In the genomic region with DNA sequence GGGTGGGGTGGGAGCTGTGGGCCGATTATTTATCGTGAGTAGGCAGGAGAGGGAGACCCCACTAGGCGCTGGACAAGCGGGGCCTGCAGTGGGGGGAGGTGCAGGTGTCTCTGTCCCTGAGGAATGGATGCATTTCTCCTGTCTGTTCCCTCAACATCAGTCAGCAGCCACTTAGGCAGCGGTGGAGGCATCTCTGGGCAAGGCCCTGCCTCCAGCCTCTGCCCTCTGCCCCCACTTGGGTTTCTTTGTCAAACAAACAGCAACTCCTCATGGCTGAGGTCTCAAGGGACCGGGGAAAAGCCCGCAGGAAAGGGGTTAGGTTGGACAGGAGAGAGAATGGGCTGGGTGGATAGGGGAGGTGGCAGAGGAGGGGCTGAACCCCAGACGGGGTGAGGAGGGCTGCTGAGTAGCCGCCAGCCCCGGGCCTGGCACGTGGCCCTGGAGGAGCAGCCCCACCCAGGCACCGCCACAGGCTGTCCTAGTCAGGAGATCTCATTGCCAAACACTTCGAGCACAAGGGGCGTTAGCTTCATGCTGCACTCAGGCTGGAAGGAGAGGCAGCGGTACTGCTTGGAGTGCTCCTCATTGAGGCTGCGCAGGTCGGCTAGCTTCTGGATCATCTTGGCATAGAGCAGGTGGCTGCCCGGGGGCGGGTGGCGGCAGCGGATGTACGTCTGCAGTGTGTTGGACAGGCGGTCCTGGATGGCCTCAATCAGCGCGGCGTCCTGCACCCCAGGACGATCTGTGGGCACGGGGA, we compare ENCODE assay signal across 13 cellular contexts. TPM values are rescaled to one million over a fixed set of nuclear protein-coding genes. Genes with fewer than 3 reads are reported as not detected.
DNase-seq lines count a peak whose midpoint lies in the region; ATAC-seq lines count a peak whose summit lies in the region.
"Had no signal": no experiment of that assay in that cellular context is flagged by ENCODE, and none has a peak within 500 bp of the region (broad histone marks: within the 10 kb centered on the region; RNA-seq: fewer than 3 reads in every experiment).

No MANE protein-coding gene starts in this region.

- H3K27me3 ChIP-seq in subcutaneous abdominal adipose tissue (ENCODE audit: control insufficient read depth in 5 of 5, insufficient read depth in 4 of 5, low read length in 5 of 5): no peaks in the 10 kb centered on the region
- H3K27me3 ChIP-seq: cardiac muscle cell had no signal

- DNase-seq in NCI-H2107 (lab: John Stamatoyannopoulos, UW) (peak; percentile 24), NCI-H2107 treated with DMSO at 0.1 percent for 48 hours (lab: John Stamatoyannopoulos, UW; ENCODE audit: unreplicated experiment) (no peak), NCI-H2029 treated with DMSO at 0.1 percent for 48 hours (lab: John Stamatoyannopoulos, UW) (peak; percentile 33), left ventricle myocardium superior (no peak), substantia nigra (lab: John Stamatoyannopoulos, UW) (no peak), left lobe of liver (ENCODE audit: low spot score) (no peak)
- DNase-seq: activated CD4-positive, CD25-positive, alpha-beta regulatory T cell treated with anti-CD3 and anti-CD28 coated beads, Interleukin-2, amount 50 U/mL, for 72 hours; CD8-positive, alpha-beta memory T cell; effector memory CD4-positive, alpha-beta T cell; GF-D8 had no signal

- H3K4me1 ChIP-seq in subcutaneous abdominal adipose tissue (ENCODE audit: control insufficient read depth in 5 of 5, insufficient read depth in 5 of 5, low read length in 5 of 5): peaks cover 2 to 17% (median 12%) of the 10 kb centered on the region in 5 donors

- peak overlapping the region in 1 of 5 donors; percentile 47 for H3K9ac ChIP-seq in subcutaneous abdominal adipose tissue (ENCODE audit: low read length in 5 of 5)

- H3K9me3 ChIP-seq in subcutaneous abdominal adipose tissue (ENCODE audit: control insufficient read depth in 5 of 5, low read length in 5 of 5): no peaks in the 10 kb centered on the region

- H3K36me3 ChIP-seq in subcutaneous abdominal adipose tissue (ENCODE audit: control insufficient read depth in 5 of 5, insufficient read depth in 5 of 5, low read length in 5 of 5): no peaks in the 10 kb centered on the region
- H3K36me3 ChIP-seq: cardiac muscle cell had no signal

- intact Hi-C loops in left ventricle myocardium superior (cut with micrococcal nuclease): no loop called here

- ATAC-seq in left ventricle myocardium superior (peak; percentile 51), HG03439 (IDR thresholded peaks at IDR 0.05; ENCODE audit: unreplicated experiment) (no peak), left lobe of liver (no peak)

- peak overlapping the region in 3 of 5 donors; percentile 10 to 38 (median 13) for H3K4me3 ChIP-seq in subcutaneous abdominal adipose tissue (ENCODE audit: low read depth in 1 of 5, low read length in 5 of 5)
- H3K4me3 ChIP-seq: cardiac muscle cell had no signal

- H3K27ac ChIP-seq in subcutaneous abdominal adipose tissue (ENCODE audit: low read depth, low read length) (no peak overlapping the region), substantia nigra (ENCODE audit: low read depth, low read length, poor library complexity, severe bottlenecking) (no peak overlapping the region)
- H3K27ac ChIP-seq: cardiac muscle cell had no signal

RNA-seq across cellular contexts. Expression of a gene that starts 24.7 kb away (rescaled TPM):
- total RNA-seq in left ventricle myocardium superior (35.4 TPM), left lobe of liver (8.1 TPM)

Comparison
In these comparisons a context has a peak if more than half of its experiments do, and no peak if none do; other contexts are left out.
1. DNase-seq: peak in NCI-H2107 (single experiment) and NCI-H2029 treated with DMSO at 0.1 percent for 48 hours (single experiment); none in NCI-H2107 treated with DMSO at 0.1 percent for 48 hours (single experiment), left ventricle myocardium superior (single experiment), substantia nigra (0 of 49) and left lobe of liver (single experiment).